8 cellular contexts compared by ENCODE assay signal in genomic region chr9:87725356-87725899, GRCh38. TPM values are rescaled to one million over a fixed set of nuclear protein-coding genes. Genes with fewer than 3 reads are reported as not detected.
DNase-seq lines count a peak whose midpoint lies in the region; ATAC-seq and TF ChIP-seq lines count a peak whose summit lies in the region.

No MANE protein-coding gene starts in this region.

- H3K36me3 ChIP-seq in CD4-positive, CD25-positive, alpha-beta regulatory T cell (ENCODE audit: control insufficient read depth, insufficient read depth, low read length): no peaks in the 10 kb centered on the region

- no peak overlapping the region for H3K27ac ChIP-seq in CD4-positive, CD25-positive, alpha-beta regulatory T cell (ENCODE audit: insufficient read depth, low read length, poor library complexity, severe bottlenecking)

- H3K4me3 Mint-ChIP-seq in CD4-positive, CD25-positive, alpha-beta regulatory T cell: peak overlapping the region in 3 of 4 donors; percentile 80 to 92 (median 82)
- H3K4me3 Mint-ChIP-seq in nephron: peak overlapping the region; percentile 94 to 97 (median 94)

- H3K36me3 Mint-ChIP-seq in CD4-positive, CD25-positive, alpha-beta regulatory T cell: no peaks in the 10 kb centered on the region
- peaks cover 23% of the 10 kb centered on the region for H3K36me3 Mint-ChIP-seq in nephron (ENCODE audit: low read depth)

- peaks cover 16% of the 10 kb centered on the region for H3K27me3 Mint-ChIP-seq in CD4-positive, CD25-positive, alpha-beta regulatory T cell
- H3K27me3 Mint-ChIP-seq in nephron (ENCODE audit: low read depth): no peaks in the 10 kb centered on the region

- no peak for ATAC-seq in CD4-positive, CD25-positive, alpha-beta regulatory T cell (ENCODE audit: low read depth in 2 of 2)
- ATAC-seq in SK-N-SH treated with all-trans-retinoic acid at 6 μM for 48 hours (peak; percentile 69), HG02870 (IDR thresholded peaks at IDR 0.05; ENCODE audit: unreplicated experiment) (no peak), HG03565 (IDR thresholded peaks at IDR 0.05; ENCODE audit: unreplicated experiment) (no peak)

- H3K4me1 Mint-ChIP-seq in CD4-positive, CD25-positive, alpha-beta regulatory T cell: peaks cover 0 to 27% (median under 1%) of the 10 kb centered on the region in 4 donors
- H3K4me1 Mint-ChIP-seq in nephron: peaks cover 16% of the 10 kb centered on the region

- peaks cover 8% of the 10 kb centered on the region for H3K4me1 ChIP-seq in CD4-positive, CD25-positive, alpha-beta regulatory T cell (ENCODE audit: control insufficient read depth, insufficient read depth, low read length, poor library complexity, severe bottlenecking)

- H3K27me3 ChIP-seq in CD4-positive, CD25-positive, alpha-beta regulatory T cell (ENCODE audit: control insufficient read depth, insufficient read depth, low read length): peaks cover 4% of the 10 kb centered on the region

- H3K9me3 Mint-ChIP-seq in CD4-positive, CD25-positive, alpha-beta regulatory T cell: peaks cover 0 to 2% (median 0%) of the 10 kb centered on the region in 7 donors
- H3K9me3 Mint-ChIP-seq in nephron: no peaks in the 10 kb centered on the region

- no peak for DNase-seq in CD4-positive, CD25-positive, alpha-beta regulatory T cell
- peak; percentile 45 for DNase-seq in fibroblast of gingiva (ENCODE audit: low read depth)
- DNase-seq in COR-L47 (lab: John Stamatoyannopoulos, UW): no peak
- DNase-seq in EL: no peak

- no peak for TF ChIP-seq CTCF in nephron (IDR thresholded peaks at IDR 0.05; ENCODE audit: unreplicated experiment in 3 of 3)

- H3K4me3 ChIP-seq in CD4-positive, CD25-positive, alpha-beta regulatory T cell (ENCODE audit: low read depth, low read length): no peak overlapping the region

- H3K9me3 ChIP-seq in CD4-positive, CD25-positive, alpha-beta regulatory T cell (ENCODE audit: control insufficient read depth in 2 of 2, low read length in 2 of 2): no peaks in the 10 kb centered on the region

- H3K27ac Mint-ChIP-seq in CD4-positive, CD25-positive, alpha-beta regulatory T cell: peak overlapping the region in 2 of 3 donors; percentile 85 to 91
- H3K27ac Mint-ChIP-seq in nephron: peak overlapping the region; percentile 89 to 97 (median 95)

TF ChIP-seq in SK-N-SH treated with all-trans-retinoic acid at 6 μM for 48 hours, 23 proteins besides CTCF, POLR2A, EP300 and RAD21:
- TF ChIP-seq ZNF70 (CRISPR knock-in tag; IDR thresholded peaks at IDR 0.05) (no peak), ARNTL (CRISPR knock-in tag; IDR thresholded peaks at IDR 0.05; ENCODE audit: borderline replicate concordance, low read depth) (no peak), CSRNP3 (CRISPR knock-in tag; IDR thresholded peaks at IDR 0.05) (no peak), TOX (CRISPR knock-in tag; IDR thresholded peaks at IDR 0.05; ENCODE audit: borderline replicate concordance) (no peak), ZNF8 (CRISPR knock-in tag; IDR thresholded peaks at IDR 0.05) (no peak), ESRRG (CRISPR knock-in tag; IDR thresholded peaks at IDR 0.05) (no peak), ZNF565 (CRISPR knock-in tag; conservative IDR thresholded peaks at IDR 0.05; ENCODE audit: low read depth) (no peak), ZFP30 (CRISPR knock-in tag; IDR thresholded peaks at IDR 0.05) (no peak), ZFP3 (CRISPR knock-in tag; IDR thresholded peaks at IDR 0.05) (no peak), CSDC2 (CRISPR knock-in tag; IDR thresholded peaks at IDR 0.05) (no peak), GLIS3 (CRISPR knock-in tag; IDR thresholded peaks at IDR 0.05) (no peak), SNAI2 (CRISPR knock-in tag; IDR thresholded peaks at IDR 0.05) (no peak), TSHZ2 (CRISPR knock-in tag; IDR thresholded peaks at IDR 0.05) (no peak), PPARA (CRISPR knock-in tag; IDR thresholded peaks at IDR 0.05; ENCODE audit: borderline replicate concordance) (no peak), BACH2 (CRISPR knock-in tag; IDR thresholded peaks at IDR 0.05; ENCODE audit: borderline replicate concordance) (no peak)
- TF ChIP-seq, protein P1, sequence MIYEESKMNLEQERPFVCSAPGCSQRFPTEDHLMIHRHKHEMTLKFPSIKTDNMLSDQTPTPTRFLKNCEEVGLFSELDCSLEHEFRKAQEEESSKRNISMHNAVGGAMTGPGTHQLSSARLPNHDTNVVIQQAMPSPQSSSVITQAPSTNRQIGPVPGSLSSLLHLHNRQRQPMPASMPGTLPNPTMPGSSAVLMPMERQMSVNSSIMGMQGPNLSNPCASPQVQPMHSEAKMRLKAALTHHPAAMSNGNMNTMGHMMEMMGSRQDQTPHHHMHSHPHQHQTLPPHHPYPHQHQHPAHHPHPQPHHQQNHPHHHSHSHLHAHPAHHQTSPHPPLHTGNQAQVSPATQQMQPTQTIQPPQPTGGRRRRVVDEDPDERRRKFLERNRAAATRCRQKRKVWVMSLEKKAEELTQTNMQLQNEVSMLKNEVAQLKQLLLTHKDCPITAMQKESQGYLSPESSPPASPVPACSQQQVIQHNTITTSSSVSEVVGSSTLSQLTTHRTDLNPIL (CRISPR knock-in tag; IDR thresholded peaks at IDR 0.05; ENCODE audit: low read depth): no peak

RNA-seq across cellular contexts. Expression of gene CTSL, which starts 0.5 kb away (rescaled TPM):
- total RNA-seq in CD4-positive, CD25-positive, alpha-beta regulatory T cell: 1.2 TPM
- 10 to 100 TPM in 1 of 4 donors, 1 to 10 TPM in 3; 1.5 to 10.6 (median 3.4) TPM for polyA plus RNA-seq in CD4-positive, CD25-positive, alpha-beta regulatory T cell
